Comparison of ENCODE assay signal across 23 cellular contexts in genomic region chr2:74744731-74745505, GRCh38.
DNase-seq lines count a peak whose midpoint lies in the region; ATAC-seq and TF ChIP-seq lines count a peak whose summit lies in the region.
"Had no signal": no experiment of that assay in that cellular context is flagged by ENCODE, and none has a peak within 500 bp of the region (broad histone marks: within the 10 kb centered on the region; RNA-seq: fewer than 3 reads in every experiment).

No MANE protein-coding gene starts in this region.

- H3K9ac ChIP-seq in trophoblast cell (ENCODE audit: low read length) = no peak overlapping the region

- TF ChIP-seq CTCF in coronary artery (IDR thresholded peaks at IDR 0.05) = no peak

- peaks cover 4% of the 10 kb centered on the region for H3K79me2 ChIP-seq in trophoblast cell (ENCODE audit: control insufficient read depth, insufficient read depth, low read length, poor library complexity)

- no peak for ATAC-seq in GM19023 (IDR thresholded peaks at IDR 0.05; ENCODE audit: unreplicated experiment)
- ATAC-seq: K562, Right ventricle myocardium inferior, SK-N-SH treated with all-trans-retinoic acid at 6 μM for 48 hours had no signal

- H2BK120ac ChIP-seq in trophoblast cell (ENCODE audit: insufficient read depth, low read length, poor library complexity) = no peak overlapping the region

- no peak overlapping the region for H3K27ac ChIP-seq in trophoblast cell (ENCODE audit: low read depth, low read length)
- H3K27ac ChIP-seq in coronary artery = no peak overlapping the region
- H3K27ac ChIP-seq: 22Rv1, C4-2B, PC-9, SJCRH30 had no signal

- H3K36me3 ChIP-seq in trophoblast cell (ENCODE audit: control insufficient read depth in 1 of 2, insufficient read depth in 2 of 2, low read length in 2 of 2) = no peaks in the 10 kb centered on the region
- H3K36me3 ChIP-seq: SJCRH30 had no signal

- H3K9me3 ChIP-seq in trophoblast cell (ENCODE audit: insufficient read depth, low read depth, low read length) = no peaks in the 10 kb centered on the region
- H3K9me3 ChIP-seq: SJCRH30 had no signal

- no peak overlapping the region for H4K12ac ChIP-seq in trophoblast cell (ENCODE audit: low read depth, low read length)

- no peaks in the 10 kb centered on the region for H3K27me3 ChIP-seq in trophoblast cell (ENCODE audit: insufficient read depth, low read length)

- no peak overlapping the region for H3K4ac ChIP-seq in trophoblast cell (ENCODE audit: low read depth, low read length)

- peaks cover 12% of the 10 kb centered on the region for H3K79me1 ChIP-seq in trophoblast cell (ENCODE audit: low read length)

- peak overlapping the region; percentile 13 for H4K91ac ChIP-seq in trophoblast cell (ENCODE audit: low read depth, low read length)

- H3K18ac ChIP-seq in trophoblast cell (ENCODE audit: low read length) = no peak overlapping the region

- H2AK5ac ChIP-seq in trophoblast cell (ENCODE audit: low read length) = no peak overlapping the region

- H4K8ac ChIP-seq in trophoblast cell (ENCODE audit: low read depth, low read length) = no peak overlapping the region

- no peak overlapping the region for H2BK5ac ChIP-seq in trophoblast cell (ENCODE audit: low read depth, low read length, poor library complexity)

- H2AFZ ChIP-seq in trophoblast cell (ENCODE audit: insufficient read depth, low read length, poor library complexity) = no peak overlapping the region
- H2AFZ ChIP-seq: PC-9 had no signal

- no peak overlapping the region for H2BK12ac ChIP-seq in trophoblast cell (ENCODE audit: low read length)

- DNase-seq in DMS 273 (lab: John Stamatoyannopoulos, UW; ENCODE audit: unreplicated experiment) (peak; percentile 55), DMS 273 treated with DMSO at 0.1 percent for 48 hours (lab: John Stamatoyannopoulos, UW) (no peak), NCI-H82 (lab: John Stamatoyannopoulos, UW) (peak; percentile 43), fibroblast of peridontal ligament (ENCODE audit: extremely low read depth) (peak; percentile 26), trophoblast cell (peak in 1 of 2 donors; percentile 6), coronary artery (ENCODE audit: low spot score) (no peak), NCI-H1105 treated with DMSO at 0.1 percent for 48 hours (lab: John Stamatoyannopoulos, UW) (no peak)
- DNase-seq: CD8-positive, alpha-beta memory T cell; DMS153; DND-41; H7; Kasumi-1; NCI-H1105; NCI-H2029; NCI-H510A; PC-9 had no signal

- H3K4me1 ChIP-seq in trophoblast cell (ENCODE audit: control insufficient read depth in 1 of 2, insufficient read depth in 2 of 2, low read length in 2 of 2) = peaks cover 35 to 37% of the 10 kb centered on the region in 2 experiments

- H3K14ac ChIP-seq in trophoblast cell (ENCODE audit: low read length) = no peak overlapping the region

- H3K23ac ChIP-seq in trophoblast cell (ENCODE audit: low read length) = no peak overlapping the region

- WGBS in trophoblast cell (ENCODE audit: extremely low coverage, insufficient coverage, insufficient read length) = no CpG with 5 or more reads among the region's 3 CpGs

- H3K4me3 ChIP-seq in trophoblast cell (ENCODE audit: low read depth, low read length) (no peak overlapping the region), coronary artery (no peak overlapping the region)
- H3K4me3 ChIP-seq: K562, PC-9, SJCRH30 had no signal

- H3K4me2 ChIP-seq in trophoblast cell (ENCODE audit: low read length) = no peak overlapping the region
- H3K4me2 ChIP-seq: PC-9 had no signal

Comparison
In these comparisons a context has a peak if more than half of its experiments do, and no peak if none do; other contexts are left out.
1. DNase-seq: peak in DMS 273 (single experiment), NCI-H82 (single experiment) and fibroblast of peridontal ligament (single experiment); none in DMS 273 treated with DMSO at 0.1 percent for 48 hours (single experiment), coronary artery (single experiment) and NCI-H1105 treated with DMSO at 0.1 percent for 48 hours (single experiment).